In the genomic region with DNA sequence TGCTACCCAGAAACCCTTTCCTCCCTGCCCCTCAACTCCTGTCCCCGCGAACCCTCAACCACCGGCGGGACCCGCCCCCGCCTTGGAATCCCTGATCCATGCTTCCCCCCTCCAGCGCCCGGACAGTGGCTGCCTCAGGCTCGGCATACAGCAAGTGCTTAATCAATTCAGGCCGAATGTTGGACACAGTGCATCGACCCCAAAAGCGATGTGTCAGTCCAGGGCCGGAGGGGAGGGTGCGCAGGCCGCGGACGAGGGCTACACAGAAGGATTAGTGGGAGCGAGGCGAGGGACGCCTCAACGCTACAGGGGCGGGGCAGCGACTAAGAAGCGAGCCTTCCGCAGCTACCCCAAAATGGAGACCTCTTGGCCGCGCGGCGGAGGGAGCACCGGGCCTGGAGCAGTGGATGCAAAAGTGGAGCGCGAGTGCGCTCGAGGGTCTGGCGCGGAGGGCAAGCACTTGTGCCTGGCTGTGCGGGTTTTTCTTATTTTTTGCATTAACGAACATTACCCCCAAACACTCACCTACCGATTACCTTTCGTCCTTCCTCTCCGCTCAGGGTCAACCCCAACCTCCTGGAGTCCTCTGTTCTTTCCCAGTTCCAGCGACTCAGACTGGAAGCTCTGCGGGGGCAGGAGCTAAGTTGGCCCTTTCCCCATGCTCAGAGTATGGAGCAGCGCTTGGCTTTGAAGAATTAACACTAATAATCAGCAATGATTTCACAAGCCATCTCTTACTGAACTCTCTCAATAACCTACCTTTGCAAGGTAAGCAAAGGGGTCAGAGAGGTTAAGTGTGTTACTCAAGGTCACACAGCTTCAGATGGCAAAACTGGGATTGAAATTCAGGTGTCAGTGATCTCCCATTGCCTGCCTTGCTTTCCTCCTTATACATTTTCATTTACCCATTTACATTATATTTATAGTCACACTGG, we compare ENCODE assay signal across 8 cellular contexts. TPM values are rescaled to one million over a fixed set of nuclear protein-coding genes. Genes with fewer than 3 reads are reported as not detected.
DNase-seq lines count a peak whose midpoint lies in the region; ATAC-seq and TF ChIP-seq lines count a peak whose summit lies in the region.

No MANE protein-coding gene starts in this region.

- no peak overlapping the region for H4K91ac ChIP-seq in neuronal stem cell (ENCODE audit: low read depth, low read length, poor library complexity)

- peak overlapping the region; percentile 96 for H3K9ac ChIP-seq in neuronal stem cell (ENCODE audit: low read depth, low read length, poor library complexity)

- no peak overlapping the region for H2AK5ac ChIP-seq in neuronal stem cell (ENCODE audit: low read depth, low read length)

- peak overlapping the region; percentile 54 for H3K4me2 ChIP-seq in neuronal stem cell (ENCODE audit: insufficient read depth, low read length, poor library complexity, severe bottlenecking)

- H3K79me1 ChIP-seq in neuronal stem cell (ENCODE audit: low read depth, low read length) = no peaks in the 10 kb centered on the region

- DNase-seq in NCI-H1092 treated with DMSO at 0.1 percent for 48 hours (lab: John Stamatoyannopoulos, UW) (peak; percentile 58), NCI-H1092 (lab: John Stamatoyannopoulos, UW) (no peak), NOMO-1 (lab: John Stamatoyannopoulos, UW; ENCODE audit: unreplicated experiment in 2 of 2) (peak; percentile 53 to 68), foreskin keratinocyte (peak; percentile 32 to 66), neuronal stem cell (ENCODE audit: low spot score) (no peak), upper lobe of right lung (peak; percentile 84)
- peak; percentile 46 for DNase-seq in activated naive CD4-positive, alpha-beta T cell treated with Interleukin-2 at 50 U/mL for 16 hours

- peak overlapping the region; percentile 96 for H2AFZ ChIP-seq in neuronal stem cell (ENCODE audit: low read length)

- H4K8ac ChIP-seq in neuronal stem cell (ENCODE audit: low read depth, low read length) = no peak overlapping the region

- no peak overlapping the region for H3K27ac ChIP-seq in foreskin keratinocyte
- H3K27ac ChIP-seq in neuronal stem cell (replicated peaks; ENCODE audit: low read length) = peak overlapping the region; percentile 35
- H3K27ac ChIP-seq in upper lobe of right lung = peak overlapping the region; percentile 87

- peak overlapping the region; percentile 91 to 93 for H3K4me3 ChIP-seq in neuronal stem cell (ENCODE audit: low read length in 2 of 2)
- H3K4me3 ChIP-seq in upper lobe of right lung = peak overlapping the region; percentile 81

- H3K36me3 ChIP-seq in neuronal stem cell (replicated peaks in 1 of 2; ENCODE audit: control insufficient read depth in 2 of 2, insufficient read depth in 2 of 2, low read length in 2 of 2) (no peaks in the 10 kb centered on the region), upper lobe of right lung (no peaks in the 10 kb centered on the region)

- H3K9me3 ChIP-seq in neuronal stem cell (replicated peaks in 1 of 2; ENCODE audit: control insufficient read depth in 2 of 2, insufficient read depth in 1 of 2, low read depth in 1 of 2, low read length in 2 of 2) (no peaks in the 10 kb centered on the region), upper lobe of right lung (no peaks in the 10 kb centered on the region)

- WGBS in neuronal stem cell (ENCODE audit: extremely low coverage in 2 of 2, insufficient read length in 2 of 2, insufficient replicate concordance in 1 of 2), 2 donors = no CpG with 5 or more reads among the region's 44 CpGs

- H3K4ac ChIP-seq in neuronal stem cell (ENCODE audit: low read length) = no peak overlapping the region

- ATAC-seq in HG03139 (IDR thresholded peaks at IDR 0.05; ENCODE audit: unreplicated experiment) (peak; percentile 17), foreskin keratinocyte (peak; percentile 43), upper lobe of right lung (peak; percentile 43)

- peak overlapping the region; percentile 95 for H3K18ac ChIP-seq in neuronal stem cell (ENCODE audit: low read length)

- intact Hi-C loops in upper lobe of right lung (cut with DNase I) = no loop called here

- H3K23ac ChIP-seq in neuronal stem cell (ENCODE audit: low read depth, low read length, poor library complexity) = peak overlapping the region; percentile 81

- H2BK15ac ChIP-seq in neuronal stem cell (ENCODE audit: low read length) = peak overlapping the region; percentile 18

- H2BK5ac ChIP-seq in neuronal stem cell (ENCODE audit: low read length) = peak overlapping the region; percentile 3

- no peak for TF ChIP-seq CTCF in foreskin keratinocyte (conservative IDR thresholded peaks at IDR 0.05)
- TF ChIP-seq CTCF in upper lobe of right lung (IDR thresholded peaks at IDR 0.05) = no peak

- no peak overlapping the region for H2BK12ac ChIP-seq in neuronal stem cell (ENCODE audit: low read length)

- H3K4me1 ChIP-seq in foreskin keratinocyte (no peaks in the 10 kb centered on the region), neuronal stem cell (ENCODE audit: control insufficient read depth in 2 of 2, insufficient read depth in 1 of 2, low read depth in 1 of 2, low read length in 2 of 2) (peaks cover 7 to 8% of the 10 kb centered on the region in 2 donors), upper lobe of right lung (peaks cover 3% of the 10 kb centered on the region)

- peaks cover 2% of the 10 kb centered on the region for H3K27me3 ChIP-seq in foreskin keratinocyte
- H3K27me3 ChIP-seq in neuronal stem cell (ENCODE audit: control insufficient read depth in 3 of 3, insufficient read depth in 3 of 3, low read depth in 1 of 3, low read length in 3 of 3) = peaks cover 0 to 18% (median 0%) of the 10 kb centered on the region in 3 experiments
- no peaks in the 10 kb centered on the region for H3K27me3 ChIP-seq in upper lobe of right lung

- peak overlapping the region; percentile 66 for H3K14ac ChIP-seq in neuronal stem cell (ENCODE audit: low read length)

- H2BK120ac ChIP-seq in neuronal stem cell (ENCODE audit: low read depth, low read length) = peak overlapping the region; percentile 63

RNA-seq across cellular contexts. Expression of a gene that starts 30.1 kb away (rescaled TPM):
- total RNA-seq in foreskin keratinocyte (0.07 TPM in 2 replicates), upper lobe of right lung (8.7 TPM)
- polyA plus RNA-seq in foreskin keratinocyte = 0.06 and 0.07 TPM in 2 replicates
- polyA plus RNA-seq in neuronal stem cell (2013, experiment 1 of 2) = 0.15 TPM
- 0.12 TPM for polyA plus RNA-seq in neuronal stem cell (2013, experiment 2 of 2)

Comparison
In these comparisons a context has a peak if more than half of its experiments do, and no peak if none do; other contexts are left out.
1. DNase-seq: peak in NCI-H1092 treated with DMSO at 0.1 percent for 48 hours (single experiment), NOMO-1 (2 of 2), activated naive CD4-positive, alpha-beta T cell treated with Interleukin-2 at 50 U/mL for 16 hours (single experiment), foreskin keratinocyte (2 of 2) and upper lobe of right lung (single experiment); none in NCI-H1092 (single experiment) and neuronal stem cell (single experiment).
2. Peak in every context shown above with its lines, with median percentiles within 50 percentile points of each other: ATAC-seq.